ENCODE assay signal across 8 cellular contexts in the genomic region with DNA sequence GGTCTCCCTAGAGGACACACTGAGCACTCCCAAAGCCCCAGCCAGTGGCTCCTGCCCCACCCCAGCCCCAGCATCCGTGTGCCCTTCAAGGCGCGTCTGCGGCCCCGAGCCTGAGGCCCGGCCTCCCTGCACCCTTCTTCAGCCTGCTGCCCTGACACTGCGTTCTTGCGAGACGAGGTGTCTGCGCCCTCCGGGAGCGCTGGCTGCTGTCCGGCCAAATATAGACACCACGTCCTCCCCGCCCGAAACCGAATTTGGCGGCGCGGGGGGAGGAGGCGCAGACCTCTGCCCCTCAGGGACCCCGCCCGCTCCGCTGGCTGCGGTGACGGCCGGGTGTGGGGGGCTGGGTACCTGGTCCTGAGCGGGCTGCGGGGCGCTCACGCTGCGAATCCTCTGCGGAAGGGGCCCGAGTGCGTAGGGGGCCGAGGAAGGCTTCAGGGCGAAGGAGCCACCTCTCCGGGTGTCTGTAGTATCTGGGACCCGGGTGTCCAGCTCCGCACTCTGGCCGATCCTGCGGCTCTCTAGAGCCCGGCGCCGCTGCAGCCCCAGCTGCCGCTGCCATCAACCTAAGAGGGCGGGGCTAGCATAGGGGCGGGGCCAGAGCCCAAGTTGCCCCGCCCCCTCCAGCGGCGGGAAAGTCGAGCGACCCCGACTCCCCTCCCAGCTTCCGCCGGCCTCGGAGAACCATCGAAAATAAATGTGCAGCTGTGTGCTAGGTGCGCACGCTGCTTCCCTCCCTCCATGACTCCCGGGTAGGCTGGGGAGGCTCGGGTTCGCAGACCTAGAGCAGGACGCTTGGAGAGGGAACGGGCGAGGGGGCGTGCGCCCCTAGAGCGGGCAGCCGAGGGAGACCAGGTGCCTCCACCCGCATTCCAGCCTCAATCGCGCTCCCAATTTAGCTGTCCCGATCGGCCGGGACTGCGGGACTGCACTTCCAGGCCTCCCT. TPM values are rescaled to one million over a fixed set of nuclear protein-coding genes. Genes with fewer than 3 reads are reported as not detected.
DNase-seq lines count a peak whose midpoint lies in the region; ATAC-seq and TF ChIP-seq lines count a peak whose summit lies in the region.

A gene (minus strand): TSS at position 576 of the 946 bp plus-strand sequence. CDS start 1,491 bp downstream, outside the sequence.

- peak within 1 kb of the TSS; percentile 50 for H3K4me3 ChIP-seq in MG63
- H3K4me3 ChIP-seq in coronary artery = peak within 1 kb of the TSS; percentile 81

- TF ChIP-seq CTCF in coronary artery (IDR thresholded peaks at IDR 0.05) = no peak

- H3K36me3 ChIP-seq in MG63 = no peaks in the 10 kb centered on the region

- peak within 1 kb of the TSS; percentile 56 to 77 for H3K27ac ChIP-seq in coronary artery

- H3K27me3 ChIP-seq in MG63 = no peaks in the 10 kb centered on the region

- no peaks in the 10 kb centered on the region for H3K9me3 ChIP-seq in MG63

- peak; percentile 80 for DNase-seq in AG08396 (ENCODE audit: low spot score)
- peak; percentile 65 for DNase-seq in GM19238 (ENCODE audit: insufficient read length, low spot score)
- DNase-seq in MG63 = peak; percentile 31
- DNase-seq in activated CD4-positive, CD25-positive, alpha-beta regulatory T cell treated with anti-CD3 and anti-CD28 coated beads, Interleukin-2, amount 50 U/mL, for 72 hours = peak; percentile 66
- peak; percentile 80 for DNase-seq in coronary artery (ENCODE audit: low spot score)
- no peak for DNase-seq in left lobe of liver (ENCODE audit: low spot score)
- DNase-seq in stimulated activated CD4-positive, alpha-beta T cell treated with anti-CD3 and anti-CD28 coated beads, Interleukin-4, amount 100 ng/mL, for 24 hours = peak; percentile 70

- ATAC-seq in left lobe of liver = peak; percentile 41
- no peak for ATAC-seq in HG03097 (IDR thresholded peaks at IDR 0.05; ENCODE audit: low FRiP score, unreplicated experiment)

RNA-seq across cellular contexts. Expression of the gene that starts here (rescaled TPM):
- total RNA-seq in MG63 (2014; rRNA removed; shearing (Covaris generic); ENCODE audit: low replicate concordance) = 1.2 TPM in 1 of 2 replicates, not detected in the other
- total RNA-seq in left lobe of liver = 0.35 TPM

Comparison
In these comparisons a context has a peak if more than half of its experiments do, and no peak if none do; other contexts are left out.
1. Peak in ATAC-seq in left lobe of liver; RNA of the gene not detected or under 1 TPM.